In genomic region chr10:5650664-5651063, GRCh38 we compare ENCODE assay signal across 16 cellular contexts. TPM values are rescaled to one million over a fixed set of nuclear protein-coding genes. Genes with fewer than 3 reads are reported as not detected.
DNase-seq lines count a peak whose midpoint lies in the region; ATAC-seq and TF ChIP-seq lines count a peak whose summit lies in the region.
"Had no signal": no experiment of that assay in that cellular context is flagged by ENCODE, and none has a peak within 500 bp of the region (broad histone marks: within the 10 kb centered on the region; RNA-seq: fewer than 3 reads in every experiment).

No MANE protein-coding gene starts in this region.

- peaks cover 24% of the 10 kb centered on the region for H3K36me3 Mint-ChIP-seq in mesothelial cell of epicardium

- H3K4me1 ChIP-seq in DOHH2 (ENCODE audit: control insufficient read depth, low read length) (peaks cover 63% of the 10 kb centered on the region), thoracic aorta (ENCODE audit: control insufficient read depth in 1 of 2, low read depth in 2 of 2) (peaks cover 6 to 30% of the 10 kb centered on the region in 2 donors)
- H3K4me1 ChIP-seq: BE2C, Caco-2 had no signal

- no peaks in the 10 kb centered on the region for H3K27me3 Mint-ChIP-seq in mesothelial cell of epicardium (ENCODE audit: low read depth)

- H3K4me3 Mint-ChIP-seq in mesothelial cell of epicardium = no peak overlapping the region
- H3K4me3 Mint-ChIP-seq: CD14-positive monocyte; CD8-positive, alpha-beta T cell; HFFc6 had no signal

- no peaks in the 10 kb centered on the region for H3K9me2 ChIP-seq in DOHH2 (replicated peaks; ENCODE audit: control insufficient read depth, low read length)

- in situ Hi-C loops in ACHN (cut with HindIII; ENCODE audit: low pct_ligation_motif_present, low pct_unique_long_range_greater_than_20kb, low sequenced_read_pairs) = no loop called here

- H3K27me3 ChIP-seq in DOHH2 (ENCODE audit: control insufficient read depth, low read length) = no peaks in the 10 kb centered on the region
- no peaks in the 10 kb centered on the region for H3K27me3 ChIP-seq in thoracic aorta (replicated peaks; ENCODE audit: insufficient read depth)
- H3K27me3 ChIP-seq: BE2C had no signal

- H3K27ac ChIP-seq in DOHH2 (ENCODE audit: low read depth, low read length) = peak overlapping the region; percentile 19
- H3K27ac ChIP-seq in coronary artery = peak overlapping the region in 1 of 2 donors; percentile 76
- peak overlapping the region; percentile 17 to 45 for H3K27ac ChIP-seq in thoracic aorta
- H3K27ac ChIP-seq: HL-60 had no signal

- no peaks in the 10 kb centered on the region for H4K20me1 ChIP-seq in DOHH2 (ENCODE audit: control insufficient read depth, insufficient read depth, low read depth, low read length)

- TF ChIP-seq CTCF in DOHH2 (IDR thresholded peaks at IDR 0.05; ENCODE audit: low read depth, low read length, poor library complexity, severe bottlenecking) (no peak), coronary artery (IDR thresholded peaks at IDR 0.05) (no peak), mesothelial cell of epicardium (IDR thresholded peaks at IDR 0.05; ENCODE audit: unreplicated experiment) (no peak), thoracic aorta (IDR thresholded peaks at IDR 0.05) (no peak)

- no peak overlapping the region for H3K4me2 ChIP-seq in DOHH2 (ENCODE audit: low read length)

- no peaks in the 10 kb centered on the region for H3K9me3 ChIP-seq in DOHH2 (ENCODE audit: control insufficient read depth, insufficient read depth, low read length)
- no peaks in the 10 kb centered on the region for H3K9me3 ChIP-seq in thoracic aorta
- H3K9me3 ChIP-seq: BE2C, Caco-2 had no signal

- no peak for ATAC-seq in thoracic aorta (ENCODE audit: insufficient number of reproducible peaks, low FRiP score, low read depth)
- ATAC-seq: CD8-positive, alpha-beta T cell had no signal

- DNase-seq in coronary artery (ENCODE audit: low spot score) (peak; percentile 53), mesothelial cell of epicardium (ENCODE audit: low spot score in 2 of 2, unreplicated experiment in 2 of 2) (no peak), thoracic aorta (ENCODE audit: low spot score) (no peak), LoVo (ENCODE audit: low spot score) (no peak), ACHN (no peak), COLO668 (lab: John Stamatoyannopoulos, UW; ENCODE audit: unreplicated experiment) (no peak)
- DNase-seq: BE2C; Caco-2; CD8-positive, alpha-beta T cell; DND-41; GF-D8; HCEC 1CT; HFFc6 had no signal

- no peaks in the 10 kb centered on the region for H3K9me3 Mint-ChIP-seq in mesothelial cell of epicardium
- H3K9me3 Mint-ChIP-seq: CD8-positive, alpha-beta T cell; HFFc6 had no signal

- H3K79me2 ChIP-seq in DOHH2 (ENCODE audit: control insufficient read depth, low read length) = peaks cover 74% of the 10 kb centered on the region

- H3K4me3 ChIP-seq in DOHH2 (ENCODE audit: low read length) = no peak overlapping the region
- no peak overlapping the region for H3K4me3 ChIP-seq in coronary artery
- H3K4me3 ChIP-seq in thoracic aorta = no peak overlapping the region

- peaks cover 3% of the 10 kb centered on the region for H3K4me1 Mint-ChIP-seq in mesothelial cell of epicardium
- H3K4me1 Mint-ChIP-seq: CD14-positive monocyte had no signal

- peaks cover 26% of the 10 kb centered on the region for H3F3A ChIP-seq in DOHH2 (ENCODE audit: control insufficient read depth, insufficient read depth)

- H3K27ac Mint-ChIP-seq in mesothelial cell of epicardium = peak overlapping the region; percentile 82
- H3K27ac Mint-ChIP-seq: CD8-positive, alpha-beta T cell; HFFc6 had no signal

- H3K36me3 ChIP-seq in DOHH2 (ENCODE audit: control insufficient read depth, low read length) (peaks cover 89% of the 10 kb centered on the region), thoracic aorta (peaks cover 28% of the 10 kb centered on the region)
- H3K36me3 ChIP-seq: BE2C had no signal

RNA-seq across cellular contexts. Expression of gene ASB13, which starts 15.7 kb away (rescaled TPM):
- total RNA-seq in mesothelial cell of epicardium = 26.3 to 28.5 TPM (median 28.0 TPM) in 3 replicates
- 10 to 100 TPM; 15.8 to 16.0 TPM for total RNA-seq in thoracic aorta

RNA-seq across cellular contexts. Expression of gene TASOR2, which starts 34.0 kb away (rescaled TPM):
- total RNA-seq in mesothelial cell of epicardium (75.2 to 90.1 TPM (median 80.3 TPM) in 3 replicates), thoracic aorta (100 to 1,000 TPM in 1 of 2 donors, 10 to 100 TPM in 1; 43.9 to 123 TPM)
